26 cellular contexts compared by ENCODE assay signal in the genomic region with DNA sequence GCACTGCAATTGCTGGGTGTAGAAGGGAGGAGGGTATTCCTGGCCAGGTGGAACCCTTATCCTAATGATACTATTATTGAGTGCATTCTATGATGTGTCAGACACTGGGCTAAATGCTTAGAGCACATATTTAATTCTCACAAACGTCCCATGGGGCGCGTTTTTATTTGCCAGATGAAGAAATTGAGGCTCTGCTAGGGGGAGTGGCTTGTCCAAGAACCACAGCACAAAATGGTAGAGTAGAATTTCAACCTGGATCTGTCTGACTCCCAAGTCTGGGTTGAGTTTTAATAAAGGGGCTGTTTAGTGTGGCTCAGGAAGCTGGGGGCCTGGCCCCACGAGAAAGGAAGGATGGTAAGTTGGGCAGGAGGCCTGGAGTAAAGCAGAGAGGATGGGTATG.
"Had no signal": no experiment of that assay in that cellular context is flagged by ENCODE, and none has a peak within 500 bp of the region (broad histone marks: within the 10 kb centered on the region; RNA-seq: fewer than 3 reads in every experiment).

No MANE protein-coding gene starts in this region.

- H3K36me3 Mint-ChIP-seq: natural killer cell treated with Interleukin-12 subunit alpha and Interleukin-12 subunit beta and Interleukin-15 and Interleukin-18, amount 100 ng/mL, for 72 hours; stimulated activated effector memory CD8-positive, alpha-beta T cell treated with anti-CD3 and anti-CD28 coated beads, Interleukin-12 subunit alpha, Interleukin-12 subunit beta, amount 100 ng/mL, for 72 hours had no signal

- H3K27ac Mint-ChIP-seq: dendritic cell treated with granulocyte-macrophage colony-stimulating factor and Interleukin-4, amounts not matched to agents 40 ng/mL and 50 ng/mL, for 4 days; natural killer cell treated with Interleukin-12 subunit alpha and Interleukin-12 subunit beta and Interleukin-15 and Interleukin-18, amount 100 ng/mL, for 72 hours; stimulated activated effector memory CD8-positive, alpha-beta T cell treated with anti-CD3 and anti-CD28 coated beads, Interleukin-12 subunit alpha, Interleukin-12 subunit beta, amount 100 ng/mL, for 72 hours had no signal

- H3K4me1 ChIP-seq: colonic mucosa, esophagus muscularis mucosa, lower lobe of right lung, stomach, thyroid gland, vagina had no signal

- H3K4me1 Mint-ChIP-seq: stimulated activated effector memory CD8-positive, alpha-beta T cell treated with anti-CD3 and anti-CD28 coated beads, Interleukin-12 subunit alpha, Interleukin-12 subunit beta, amount 100 ng/mL, for 72 hours had no signal

- H3K27ac ChIP-seq: colonic mucosa, epithelial cell of prostate, esophagus muscularis mucosa, lower lobe of right lung, ovary, stomach, thyroid gland, vagina had no signal

- H3K4me3 Mint-ChIP-seq: dendritic cell treated with granulocyte-macrophage colony-stimulating factor and Interleukin-4, amounts not matched to agents 40 ng/mL and 50 ng/mL, for 4 days; endodermal cell; natural killer cell treated with Interleukin-12 subunit alpha and Interleukin-12 subunit beta and Interleukin-15 and Interleukin-18, amount 100 ng/mL, for 72 hours; stimulated activated effector memory CD8-positive, alpha-beta T cell treated with anti-CD3 and anti-CD28 coated beads, Interleukin-12 subunit alpha, Interleukin-12 subunit beta, amount 100 ng/mL, for 72 hours had no signal

- H3K9me3 Mint-ChIP-seq: dendritic cell treated with granulocyte-macrophage colony-stimulating factor and Interleukin-4, amounts not matched to agents 40 ng/mL and 50 ng/mL, for 4 days; endodermal cell; natural killer cell treated with Interleukin-12 subunit alpha and Interleukin-12 subunit beta and Interleukin-15 and Interleukin-18, amount 100 ng/mL, for 72 hours; stimulated activated effector memory CD8-positive, alpha-beta T cell treated with anti-CD3 and anti-CD28 coated beads, Interleukin-12 subunit alpha, Interleukin-12 subunit beta, amount 100 ng/mL, for 72 hours had no signal

- DNase-seq: colonic mucosa; effector CD8-positive, alpha-beta T cell; endodermal cell; foreskin melanocyte; glutamatergic neuron; hypothalamus; left ventricle myocardium superior; lower lobe of right lung; nucleus accumbens; ovary; posterior cingulate gyrus; retina; small intestine; stimulated activated CD4-positive, alpha-beta T cell treated with anti-CD3 and anti-CD28 coated beads, Interleukin-12 subunit alpha, Interleukin-12 subunit beta, amount 100 ng/mL, for 4 hours; stimulated activated CD4-positive, alpha-beta T cell treated with anti-CD3 and anti-CD28 coated beads, Interleukin-1b, Interleukin-23, amount 100 ng/mL, for 48 hours; stimulated activated CD4-positive, alpha-beta T cell treated with anti-CD3 and anti-CD28 coated beads, Interleukin-4, amount 100 ng/mL, for 24 hours; stimulated activated naive CD4-positive, alpha-beta T cell treated with Interleukin-2 at 50 U/mL for 16 hours; stomach; thyroid gland; trophoblast cell had no signal

- H3K4me3 ChIP-seq: colonic mucosa, esophagus muscularis mucosa, lower lobe of right lung, ovary, stomach, thyroid gland, vagina had no signal

- H3K9me3 ChIP-seq: colonic mucosa, esophagus muscularis mucosa, lower lobe of right lung, ovary, stomach, thyroid gland, vagina had no signal

- H3K27me3 ChIP-seq: colonic mucosa, ovary, thyroid gland, vagina had no signal

- H3K36me3 ChIP-seq: colonic mucosa, esophagus muscularis mucosa, lower lobe of right lung, ovary, stomach, thyroid gland, vagina had no signal
